1 cellular context compared by ENCODE assay signal in genomic region chr7:129144095-129144833, GRCh38.
TF ChIP-seq lines count a peak whose summit lies in the region.

TSPAN33 (plus strand) TSS chr7:129144707; CDS start chr7:129144981, 274 bp downstream.

TF ChIP-seq in HEK293, 187 proteins besides CTCF, POLR2A, EP300 and RAD21 (continued from another document):
- TF ChIP-seq ZBTB44 (tag by site-specific recombination; IDR thresholded peaks at IDR 0.05) (no peak), MYNN (tag by site-specific recombination; IDR thresholded peaks at IDR 0.05; ENCODE audit: borderline replicate concordance) (no peak), GLIS1 (tag by site-specific recombination; IDR thresholded peaks at IDR 0.05) (peak; percentile 88), ZNF555 (tag by site-specific recombination; conservative IDR thresholded peaks at IDR 0.05) (no peak), GLIS2 (tag by site-specific recombination; IDR thresholded peaks at IDR 0.05) (peak; percentile 39; the same call in 1 of the 2 replicates), ZNF747 (tag by site-specific recombination; IDR thresholded peaks at IDR 0.05) (no peak), ZNF24 (tag by site-specific recombination; IDR thresholded peaks at IDR 0.05) (0 out of 2 replicates have a peak, but pooled peaks have one; percentile 70), ZNF18 (tag by site-specific recombination; IDR thresholded peaks at IDR 0.05) (peak; percentile 60; the same call in 1 of the 2 replicates), ZNF629 (tag by site-specific recombination; IDR thresholded peaks at IDR 0.05) (peak; percentile 22; the same call in 1 of the 2 replicates), ZNF501 (tag by site-specific recombination; IDR thresholded peaks at IDR 0.05) (0 out of 2 replicates have a peak, but pooled peaks have one; percentile 27), ZSCAN5A (tag by site-specific recombination; IDR thresholded peaks at IDR 0.05) (no peak), KLF16 (tag by site-specific recombination; IDR thresholded peaks at IDR 0.05) (peak; percentile 49; the same call in 1 of the 2 replicates), IKZF3 (tag by site-specific recombination; IDR thresholded peaks at IDR 0.05) (peak; percentile 60; the same call in 1 of the 2 replicates), PRDM1 (tag by site-specific recombination; IDR thresholded peaks at IDR 0.05) (peak; percentile 17; the same call in 1 of the 2 replicates), ZBTB26 (tag by site-specific recombination; optimal IDR thresholded peaks at IDR 0.05) (peak; percentile 57), ZNF521 (tag by site-specific recombination; IDR thresholded peaks at IDR 0.05) (no peak), ZNF571 (tag by site-specific recombination; IDR thresholded peaks at IDR 0.05) (no peak), ZFHX2 (tag by site-specific recombination; conservative IDR thresholded peaks at IDR 0.05) (peak; percentile 79), KLF1 (tag by site-specific recombination; IDR thresholded peaks at IDR 0.05) (peak; percentile 28; the same call in 1 of the 2 replicates), ZNF341 (tag by site-specific recombination; IDR thresholded peaks at IDR 0.05; ENCODE audit: low read depth) (peak; percentile 45), ZBTB10 (tag by site-specific recombination; IDR thresholded peaks at IDR 0.05) (peak; percentile 56; the same call in 1 of the 2 replicates)
- TF ChIP-seq, protein P1, sequence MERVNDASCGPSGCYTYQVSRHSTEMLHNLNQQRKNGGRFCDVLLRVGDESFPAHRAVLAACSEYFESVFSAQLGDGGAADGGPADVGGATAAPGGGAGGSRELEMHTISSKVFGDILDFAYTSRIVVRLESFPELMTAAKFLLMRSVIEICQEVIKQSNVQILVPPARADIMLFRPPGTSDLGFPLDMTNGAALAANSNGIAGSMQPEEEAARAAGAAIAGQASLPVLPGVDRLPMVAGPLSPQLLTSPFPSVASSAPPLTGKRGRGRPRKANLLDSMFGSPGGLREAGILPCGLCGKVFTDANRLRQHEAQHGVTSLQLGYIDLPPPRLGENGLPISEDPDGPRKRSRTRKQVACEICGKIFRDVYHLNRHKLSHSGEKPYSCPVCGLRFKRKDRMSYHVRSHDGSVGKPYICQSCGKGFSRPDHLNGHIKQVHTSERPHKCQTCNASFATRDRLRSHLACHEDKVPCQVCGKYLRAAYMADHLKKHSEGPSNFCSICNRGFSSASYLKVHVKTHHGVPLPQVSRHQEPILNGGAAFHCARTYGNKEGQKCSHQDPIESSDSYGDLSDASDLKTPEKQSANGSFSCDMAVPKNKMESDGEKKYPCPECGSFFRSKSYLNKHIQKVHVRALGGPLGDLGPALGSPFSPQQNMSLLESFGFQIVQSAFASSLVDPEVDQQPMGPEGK (tag by site-specific recombination; IDR thresholded peaks at IDR 0.05) = peak; percentile 59
